Comparison of ENCODE assay signal across 23 cellular contexts in the genomic region with DNA sequence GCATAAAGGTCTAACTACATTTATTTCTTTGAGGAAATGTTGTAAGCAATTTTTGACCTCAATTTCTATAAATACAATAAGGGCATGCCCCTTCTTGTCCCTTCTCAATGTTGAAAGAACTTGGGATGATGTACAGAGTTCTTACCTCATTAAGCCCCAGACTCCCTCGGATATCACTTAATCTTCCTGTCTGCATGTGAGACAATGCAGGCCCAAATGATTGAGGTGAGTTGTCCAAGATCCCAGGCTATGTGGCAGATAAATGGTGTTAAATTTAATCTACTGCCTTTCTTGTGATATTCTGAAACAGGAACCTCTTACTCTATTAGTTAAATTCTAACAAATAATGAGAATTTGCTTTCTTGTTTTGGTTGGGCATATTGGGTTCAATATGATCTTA.
"Had no signal": no experiment of that assay in that cellular context is flagged by ENCODE, and none has a peak within 500 bp of the region (broad histone marks: within the 10 kb centered on the region; RNA-seq: fewer than 3 reads in every experiment).

No MANE protein-coding gene starts in this region.

- H3K9me3 ChIP-seq: esophagus muscularis mucosa, gastroesophageal sphincter, left lung, lower lobe of right lung, mucosa of descending colon had no signal

- DNase-seq: dermis blood vessel endothelial cell; dorsolateral prefrontal cortex; effector CD4-positive, alpha-beta T cell; effector memory CD4-positive, alpha-beta T cell; heart left ventricle; hypothalamus; immature natural killer cell; islet precursor cell; kidney; kidney glomerular epithelial cell; left colon; left lung; left ventricle myocardium superior; lower lobe of right lung; mesenchymal stem cell; mucosa of descending colon; naive B cell had no signal

- H3K27ac Mint-ChIP-seq: immature natural killer cell, mesothelial cell of epicardium, naive B cell had no signal

- H3K27me3 ChIP-seq: dorsolateral prefrontal cortex, esophagus muscularis mucosa, foreskin keratinocyte, gastroesophageal sphincter, heart left ventricle, hepatocyte, left lung had no signal

- H3K4me2 ChIP-seq: hepatocyte had no signal

- H3K4me3 Mint-ChIP-seq: immature natural killer cell, mesothelial cell of epicardium, naive B cell had no signal

- H3K4me3 ChIP-seq: coronary artery, dorsolateral prefrontal cortex, esophagus muscularis mucosa, gastroesophageal sphincter, heart left ventricle, hepatocyte, left lung, lower lobe of right lung, mucosa of descending colon had no signal

- ATAC-seq: foreskin keratinocyte, gastroesophageal sphincter, heart left ventricle, left lung, left ventricle myocardium superior, lower lobe of right lung had no signal

- H3K27me3 Mint-ChIP-seq: naive B cell had no signal

- H3K27ac ChIP-seq: coronary artery, dorsolateral prefrontal cortex, esophagus muscularis mucosa, foreskin keratinocyte, gastroesophageal sphincter, heart left ventricle, hepatocyte, left lung, lower lobe of right lung had no signal

- H3K4me1 ChIP-seq: esophagus muscularis mucosa, foreskin keratinocyte, gastroesophageal sphincter, heart left ventricle, left lung, lower lobe of right lung had no signal

- H3K79me2 ChIP-seq: hepatocyte had no signal

- H2AFZ ChIP-seq: hepatocyte had no signal

- H3K4me1 Mint-ChIP-seq: immature natural killer cell, naive B cell had no signal

- H3K36me3 Mint-ChIP-seq: immature natural killer cell, mesothelial cell of epicardium, naive B cell had no signal

- H3K36me3 ChIP-seq: esophagus muscularis mucosa, gastroesophageal sphincter, heart left ventricle, left lung, lower lobe of right lung had no signal
